ENCODE assay signal across 34 cellular contexts in genomic region chr6:106136172-106136571, GRCh38. TPM values are rescaled to one million over a fixed set of nuclear protein-coding genes. Genes with fewer than 3 reads are reported as not detected.
"Had no signal": no experiment of that assay in that cellular context is flagged by ENCODE, and none has a peak within 500 bp of the region (broad histone marks: within the 10 kb centered on the region; RNA-seq: fewer than 3 reads in every experiment).

No MANE protein-coding gene starts in this region.

- H3K4me3 ChIP-seq: adrenal gland, SJCRH30, SK-N-MC had no signal

- H3K9me3 Mint-ChIP-seq: activated CD4-positive, alpha-beta T cell treated with anti-CD3 and anti-CD28 coated beads, Interleukin-2, amount 10 ng/mL, durations not matched to agents 24 days and 14 days; activated CD8-positive, alpha-beta T cell treated with anti-CD3 and anti-CD28 coated beads for 36 hours; activated naive CD4-positive, alpha-beta T cell treated with anti-CD3 and anti-CD28 coated beads, Interleukin-2, amount 50 U/mL, for 72 hours; activated T-cell treated with anti-CD3 and anti-CD28 coated beads, Interleukin-2, amount 50 U/mL, for 72 hours; activated T-helper 2 cell treated with anti-CD3 and anti-CD28 coated beads, Interferon-gamma antibody, Interleukin-2, Interleukin-4, amounts not matched to agents 10 μg/mL and 5 μg/mL and 100 μg/mL, durations not matched to agents 14 hours and 24 hours and 36 hours; T-helper 1 cell treated with Interleukin-12 subunit alpha and Interleukin-12 subunit beta and Interleukin-4 antibody, amounts not matched to agents 30 μg/mL and 1 μg/mL, for 36 hours; T-helper 2 cell treated with Interferon-gamma antibody and Interleukin-4, amounts not matched to agents 5 μg/mL and 100 μg/mL, for 36 hours had no signal

- H3K4me1 ChIP-seq: SJCRH30 had no signal

- H3K4me3 Mint-ChIP-seq: activated CD4-positive, alpha-beta T cell treated with anti-CD3 and anti-CD28 coated beads, Interleukin-2, amount 10 ng/mL, durations not matched to agents 24 days and 14 days; activated CD8-positive, alpha-beta T cell treated with anti-CD3 and anti-CD28 coated beads for 36 hours; activated T-cell treated with anti-CD3 and anti-CD28 coated beads, Interleukin-2, amount 50 U/mL, for 72 hours; brain; IgD-negative memory B cell; T-helper 1 cell treated with Interleukin-12 subunit alpha and Interleukin-12 subunit beta and Interleukin-4 antibody, amounts not matched to agents 30 μg/mL and 1 μg/mL, for 36 hours; T-helper 2 cell treated with Interferon-gamma antibody and Interleukin-4, amounts not matched to agents 5 μg/mL and 100 μg/mL, for 36 hours had no signal

- H3K36me3 ChIP-seq: adrenal gland, SJCRH30 had no signal

- H3K27ac ChIP-seq: adrenal gland, SJCRH30, SK-N-MC had no signal

- DNase-seq: activated CD4-positive, alpha-beta T cell treated with anti-CD3 and anti-CD28 coated beads, Interleukin-2, amount 10 ng/mL, durations not matched to agents 24 days and 14 days; activated CD4-positive, alpha-beta T cell treated with anti-CD3 and anti-CD28 coated beads, Interleukin-2, amount 50 U/mL, for 4 hours; activated CD8-positive, alpha-beta T cell treated with anti-CD3 and anti-CD28 coated beads for 36 hours; activated gamma-delta T cell; activated naive CD4-positive, alpha-beta T cell treated with Interleukin-2 at 50 U/mL for 16 hours; activated T-cell treated with anti-CD3 and anti-CD28 coated beads, Interleukin-2, amount 50 U/mL, for 1 hour; activated T-cell treated with anti-CD3 and anti-CD28 coated beads, Interleukin-2, amount 50 U/mL, for 72 hours; adrenal gland; caudate nucleus; Karpas-422; KBM-7; NCI-H1105; NCI-H1417 treated with DMSO at 0.1 percent for 48 hours; NCI-H187 treated with DMSO at 0.1 percent for 48 hours; NCI-H2081; NCI-H2171 treated with DMSO at 0.1 percent for 48 hours; NCI-H226; NCI-H446 treated with DMSO at 0.1 percent for 48 hours; NCI-H524; NCI-H69; NCI-H82; NK-92 treated with Interleukin-12 subunit alpha and Interleukin-12 subunit beta, amount 100 ng/mL, for 24 hours; SHP77; SJCRH30 had no signal

- H3K9me3 ChIP-seq: adrenal gland, SJCRH30 had no signal

- H3K27ac Mint-ChIP-seq: activated CD4-positive, alpha-beta T cell treated with anti-CD3 and anti-CD28 coated beads, Interleukin-2, amount 10 ng/mL, durations not matched to agents 24 days and 14 days; activated CD8-positive, alpha-beta T cell treated with anti-CD3 and anti-CD28 coated beads for 36 hours; activated naive CD4-positive, alpha-beta T cell treated with anti-CD3 and anti-CD28 coated beads, Interleukin-2, amount 50 U/mL, for 72 hours; activated T-cell treated with anti-CD3 and anti-CD28 coated beads, Interleukin-2, amount 50 U/mL, for 72 hours; activated T-helper 2 cell treated with anti-CD3 and anti-CD28 coated beads, Interferon-gamma antibody, Interleukin-2, Interleukin-4, amounts not matched to agents 10 μg/mL and 5 μg/mL and 100 μg/mL, durations not matched to agents 14 hours and 24 hours and 36 hours; brain; IgD-negative memory B cell; T-helper 1 cell treated with Interleukin-12 subunit alpha and Interleukin-12 subunit beta and Interleukin-4 antibody, amounts not matched to agents 30 μg/mL and 1 μg/mL, for 36 hours; T-helper 2 cell treated with Interferon-gamma antibody and Interleukin-4, amounts not matched to agents 5 μg/mL and 100 μg/mL, for 36 hours had no signal

- H3K27me3 ChIP-seq: adrenal gland, SJCRH30 had no signal

- H3K36me3 Mint-ChIP-seq: activated naive CD4-positive, alpha-beta T cell treated with anti-CD3 and anti-CD28 coated beads, Interleukin-2, amount 50 U/mL, for 72 hours; brain; IgD-negative memory B cell had no signal

- H3K27me3 Mint-ChIP-seq: activated CD4-positive, alpha-beta T cell treated with anti-CD3 and anti-CD28 coated beads, Interleukin-2, amount 10 ng/mL, durations not matched to agents 24 days and 14 days; activated CD8-positive, alpha-beta T cell treated with anti-CD3 and anti-CD28 coated beads for 36 hours; brain; IgD-negative memory B cell had no signal

- H3K4me1 Mint-ChIP-seq: brain had no signal

- ATAC-seq: activated CD8-positive, alpha-beta T cell treated with anti-CD3 and anti-CD28 coated beads for 36 hours; activated naive CD4-positive, alpha-beta T cell treated with anti-CD3 and anti-CD28 coated beads, Interleukin-2, amount 50 U/mL, for 72 hours; activated T-cell treated with anti-CD3 and anti-CD28 coated beads, Interleukin-2, amount 50 U/mL, for 72 hours had no signal

- FAIRE-seq: astrocyte, bronchial epithelial cell, TTC549 had no signal

RNA-seq across cellular contexts. Expression of gene PRDM1, which starts 50.0 kb away (rescaled TPM):
- total RNA-seq: SJCRH30 had no signal
